Comparison of ENCODE assay signal across 37 cellular contexts in the genomic region with DNA sequence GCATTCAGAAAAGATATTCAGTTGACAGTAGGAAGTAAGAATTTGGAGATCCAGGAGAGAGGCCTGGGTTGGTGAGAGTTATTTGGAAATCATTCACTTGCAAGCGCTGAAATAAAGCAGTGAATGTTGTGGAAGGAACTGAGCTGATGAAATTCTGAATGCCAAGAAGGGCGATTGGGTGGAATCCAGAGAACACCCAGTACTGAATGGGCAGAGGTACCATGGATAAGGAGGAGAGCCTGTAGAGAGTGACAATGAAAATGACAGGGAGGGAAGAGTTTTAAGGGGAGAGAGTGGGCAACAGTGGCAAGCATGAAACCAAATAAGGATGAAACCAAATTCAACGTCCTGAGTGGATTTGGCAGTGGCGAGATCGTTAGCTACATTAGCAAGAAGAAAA. TPM values are rescaled to one million over a fixed set of nuclear protein-coding genes. Genes with fewer than 3 reads are reported as not detected.
"Had no signal": no experiment of that assay in that cellular context is flagged by ENCODE, and none has a peak within 500 bp of the region (broad histone marks: within the 10 kb centered on the region; RNA-seq: fewer than 3 reads in every experiment).

No MANE protein-coding gene starts in this region.

- H3K27me3 ChIP-seq: MG63 had no signal

- H3K36me3 ChIP-seq: MG63 had no signal

- H3K4me3 ChIP-seq: MG63 had no signal

- H3K27ac ChIP-seq: KMS-11 had no signal

- DNase-seq: Karpas-422, Kasumi-1, KBM-7, KG1, MG63, MM.1S, MV-4-11, NCI-H1048, NCI-H1092, NCI-H1092 treated with DMSO at 0.1 percent for 48 hours, NCI-H1105, NCI-H1105 treated with DMSO at 0.1 percent for 48 hours, NCI-H1417, NCI-H1417 treated with DMSO at 0.1 percent for 48 hours, NCI-H1436, NCI-H1436 treated with DMSO at 0.1 percent for 48 hours, NCI-H146, NCI-H1694, NCI-H1694 treated with DMSO at 0.1 percent for 48 hours, NCI-H187, NCI-H187 treated with DMSO at 0.1 percent for 48 hours, NCI-H1930, NCI-H2029, NCI-H2029 treated with DMSO at 0.1 percent for 48 hours, NCI-H2081, NCI-H2081 treated with DMSO at 0.1 percent for 48 hours, NCI-H2107, NCI-H2171, NCI-H2171 treated with DMSO at 0.1 percent for 48 hours, NCI-H2227 treated with DMSO at 0.1 percent for 48 hours, NCI-H226, NCI-H345, NCI-H446, NCI-H446 treated with DMSO at 0.1 percent for 48 hours, NCI-H510A had no signal

RNA-seq across cellular contexts. Expression of gene STOX2, which starts 6.7 kb away (rescaled TPM):
- total RNA-seq: LHCN-M2 had no signal
